ENCODE assay signal across 1 cellular context in genomic region chr20:58492795-58493538, GRCh38.
TF ChIP-seq lines count a peak whose summit lies in the region.

No MANE protein-coding gene starts in this region.

TF ChIP-seq in HEK293, 187 proteins besides CTCF, POLR2A, EP300 and RAD21 (continued from another document):
- peak; percentile 76 for TF ChIP-seq ZSCAN4 (tag by site-specific recombination; IDR thresholded peaks at IDR 0.05)
